ENCODE assay signal across 10 cellular contexts in genomic region chrX:126770179-126770578, GRCh38. TPM values are rescaled to one million over a fixed set of nuclear protein-coding genes. Genes with fewer than 3 reads are reported as not detected.
DNase-seq lines count a peak whose midpoint lies in the region; ATAC-seq and TF ChIP-seq lines count a peak whose summit lies in the region.
"Had no signal": no experiment of that assay in that cellular context is flagged by ENCODE, and none has a peak within 500 bp of the region (broad histone marks: within the 10 kb centered on the region; RNA-seq: fewer than 3 reads in every experiment).

No MANE protein-coding gene starts in this region.

- H3K4me1 ChIP-seq in RWPE2 (ENCODE audit: insufficient read depth, poor library complexity, severe bottlenecking): no peaks in the 10 kb centered on the region

- H3K27ac Mint-ChIP-seq in stimulated activated naive CD8-positive, alpha-beta T cell treated with anti-CD3 and anti-CD28 coated beads, Interleukin-15, amount 100 ng/mL, for 72 hours: no peak overlapping the region
- H3K27ac Mint-ChIP-seq in activated naive CD8-positive, alpha-beta T cell treated with anti-CD3 and anti-CD28 coated beads, Interleukin-2, amount 50 U/mL, for 24 hours: no peak overlapping the region
- no peak overlapping the region for H3K27ac Mint-ChIP-seq in activated CD8-positive, alpha-beta T cell treated with anti-CD3 and anti-CD28 coated beads, Interleukin-2, amount 10 ng/mL, durations not matched to agents 7 days and 5 days
- H3K27ac Mint-ChIP-seq: IgD-negative memory B cell had no signal

- no peaks in the 10 kb centered on the region for H3K9me3 Mint-ChIP-seq in stimulated activated naive CD8-positive, alpha-beta T cell treated with anti-CD3 and anti-CD28 coated beads, Interleukin-15, amount 100 ng/mL, for 72 hours
- H3K9me3 Mint-ChIP-seq in activated naive CD8-positive, alpha-beta T cell treated with anti-CD3 and anti-CD28 coated beads, Interleukin-2, amount 50 U/mL, for 24 hours: no peaks in the 10 kb centered on the region
- no peaks in the 10 kb centered on the region for H3K9me3 Mint-ChIP-seq in activated CD8-positive, alpha-beta T cell treated with anti-CD3 and anti-CD28 coated beads, Interleukin-2, amount 10 ng/mL, durations not matched to agents 7 days and 5 days (ENCODE audit: insufficient read depth)

- H3K27me3 ChIP-seq in RWPE2 (ENCODE audit: insufficient read depth, poor library complexity, severe bottlenecking): no peaks in the 10 kb centered on the region

- no peaks in the 10 kb centered on the region for H3K27me3 Mint-ChIP-seq in stimulated activated naive CD8-positive, alpha-beta T cell treated with anti-CD3 and anti-CD28 coated beads, Interleukin-15, amount 100 ng/mL, for 72 hours
- no peaks in the 10 kb centered on the region for H3K27me3 Mint-ChIP-seq in activated naive CD8-positive, alpha-beta T cell treated with anti-CD3 and anti-CD28 coated beads, Interleukin-2, amount 50 U/mL, for 24 hours
- H3K27me3 Mint-ChIP-seq in activated CD8-positive, alpha-beta T cell treated with anti-CD3 and anti-CD28 coated beads, Interleukin-2, amount 10 ng/mL, durations not matched to agents 7 days and 5 days (ENCODE audit: low read depth): no peaks in the 10 kb centered on the region
- H3K27me3 Mint-ChIP-seq: IgD-negative memory B cell had no signal

- in situ Hi-C loops in GM13977 (cut with MboI; ENCODE audit: low pct_unique_long_range_greater_than_20kb, low sequenced_read_pairs, unreplicated experiment): no loop called here

- no peaks in the 10 kb centered on the region for H3K9me3 ChIP-seq in RWPE2 (ENCODE audit: severe bottlenecking)

- TF ChIP-seq CTCF in GM13977 (IDR thresholded peaks at IDR 0.05; ENCODE audit: extremely low read depth, insufficient read depth, missing control alignments) (peak; percentile 64), RWPE2 (IDR thresholded peaks at IDR 0.05; ENCODE audit: poor library complexity, severe bottlenecking) (peak; percentile 48)

- ATAC-seq in HG02884 (IDR thresholded peaks at IDR 0.05; ENCODE audit: unreplicated experiment): peak; percentile 65
- 0 out of 3 replicates have a peak, but pooled peaks have one; percentile 48 for ATAC-seq in RWPE2 (ENCODE audit: low read depth)
- ATAC-seq in stimulated activated naive CD8-positive, alpha-beta T cell treated with anti-CD3 and anti-CD28 coated beads, Interleukin-15, amount 100 ng/mL, for 72 hours: no peak
- no peak for ATAC-seq in activated naive CD8-positive, alpha-beta T cell treated with anti-CD3 and anti-CD28 coated beads, Interleukin-2, amount 50 U/mL, for 24 hours
- no peak for ATAC-seq in activated CD8-positive, alpha-beta T cell treated with anti-CD3 and anti-CD28 coated beads, Interleukin-2, amount 10 ng/mL, durations not matched to agents 7 days and 5 days

- POLR2A ChIA-PET in activated CD8-positive, alpha-beta T cell treated with anti-CD3 and anti-CD28 coated beads, Interleukin-2, amount 10 ng/mL, durations not matched to agents 7 days and 5 days (lab: Charles Lee): no interaction called here

- CTCF ChIA-PET in activated CD8-positive, alpha-beta T cell treated with anti-CD3 and anti-CD28 coated beads, Interleukin-2, amount 10 ng/mL, durations not matched to agents 7 days and 5 days (lab: Charles Lee): no interaction called here

- no peak overlapping the region for H3K4me3 ChIP-seq in RWPE2 (ENCODE audit: severe bottlenecking)

- no peaks in the 10 kb centered on the region for H3K36me3 Mint-ChIP-seq in activated naive CD8-positive, alpha-beta T cell treated with anti-CD3 and anti-CD28 coated beads, Interleukin-2, amount 50 U/mL, for 24 hours (ENCODE audit: low read depth)
- no peaks in the 10 kb centered on the region for H3K36me3 Mint-ChIP-seq in activated CD8-positive, alpha-beta T cell treated with anti-CD3 and anti-CD28 coated beads, Interleukin-2, amount 10 ng/mL, durations not matched to agents 7 days and 5 days (ENCODE audit: low read depth)
- H3K36me3 Mint-ChIP-seq: IgD-negative memory B cell had no signal

- no peak overlapping the region for H3K4me3 Mint-ChIP-seq in stimulated activated naive CD8-positive, alpha-beta T cell treated with anti-CD3 and anti-CD28 coated beads, Interleukin-15, amount 100 ng/mL, for 72 hours
- H3K4me3 Mint-ChIP-seq in activated naive CD8-positive, alpha-beta T cell treated with anti-CD3 and anti-CD28 coated beads, Interleukin-2, amount 50 U/mL, for 24 hours: no peak overlapping the region
- no peak overlapping the region for H3K4me3 Mint-ChIP-seq in activated CD8-positive, alpha-beta T cell treated with anti-CD3 and anti-CD28 coated beads, Interleukin-2, amount 10 ng/mL, durations not matched to agents 7 days and 5 days
- H3K4me3 Mint-ChIP-seq: IgD-negative memory B cell had no signal

- H3K27ac ChIP-seq in RWPE2 (ENCODE audit: poor library complexity, severe bottlenecking): no peak overlapping the region

- H3K4me1 Mint-ChIP-seq in stimulated activated naive CD8-positive, alpha-beta T cell treated with anti-CD3 and anti-CD28 coated beads, Interleukin-15, amount 100 ng/mL, for 72 hours: no peaks in the 10 kb centered on the region
- H3K4me1 Mint-ChIP-seq in activated naive CD8-positive, alpha-beta T cell treated with anti-CD3 and anti-CD28 coated beads, Interleukin-2, amount 50 U/mL, for 24 hours: no peaks in the 10 kb centered on the region
- H3K4me1 Mint-ChIP-seq in activated CD8-positive, alpha-beta T cell treated with anti-CD3 and anti-CD28 coated beads, Interleukin-2, amount 10 ng/mL, durations not matched to agents 7 days and 5 days (ENCODE audit: low read depth): no peaks in the 10 kb centered on the region
- H3K4me1 Mint-ChIP-seq: IgD-negative memory B cell had no signal

- peak; percentile 47 for DNase-seq in GM13977 (ENCODE audit: low spot score)
- DNase-seq in RWPE2 (ENCODE audit: low spot score): no peak
- DNase-seq in iPS DF 4.7 (ENCODE audit: extremely low read depth, low spot score): peak; percentile 9
- no peak for DNase-seq in stimulated activated naive CD8-positive, alpha-beta T cell treated with anti-CD3 and anti-CD28 coated beads, Interleukin-15, amount 100 ng/mL, for 72 hours
- DNase-seq in NCI-H345 (lab: John Stamatoyannopoulos, UW): no peak
- no peak for DNase-seq in activated naive CD8-positive, alpha-beta T cell treated with anti-CD3 and anti-CD28 coated beads, Interleukin-2, amount 50 U/mL, for 24 hours
- DNase-seq in activated CD8-positive, alpha-beta T cell treated with anti-CD3 and anti-CD28 coated beads, Interleukin-2, amount 10 ng/mL, durations not matched to agents 7 days and 5 days: no peak

- H3K36me3 ChIP-seq in RWPE2 (ENCODE audit: low read depth): no peaks in the 10 kb centered on the region

RNA-seq across cellular contexts. Expression of gene PRR32, which starts 49.4 kb away (rescaled TPM):
- not detected for total RNA-seq in activated CD8-positive, alpha-beta T cell treated with anti-CD3 and anti-CD28 coated beads, Interleukin-2, amount 10 ng/mL, durations not matched to agents 7 days and 5 days
- total RNA-seq: fibroblast of lung had no signal

Comparison
In these comparisons a context has a peak if more than half of its experiments do, and no peak if none do; other contexts are left out.
1. DNase-seq: peak in GM13977 (single experiment) and iPS DF 4.7 (single experiment); none in RWPE2 (single experiment), stimulated activated naive CD8-positive, alpha-beta T cell treated with anti-CD3 and anti-CD28 coated beads, Interleukin-15, amount 100 ng/mL, for 72 hours (0 of 2), NCI-H345 (single experiment), activated naive CD8-positive, alpha-beta T cell treated with anti-CD3 and anti-CD28 coated beads, Interleukin-2, amount 50 U/mL, for 24 hours (single experiment) and activated CD8-positive, alpha-beta T cell treated with anti-CD3 and anti-CD28 coated beads, Interleukin-2, amount 10 ng/mL, durations not matched to agents 7 days and 5 days (single experiment).
2. ATAC-seq: peak in HG02884 (single experiment) and RWPE2 (single experiment); none in stimulated activated naive CD8-positive, alpha-beta T cell treated with anti-CD3 and anti-CD28 coated beads, Interleukin-15, amount 100 ng/mL, for 72 hours (single experiment), activated naive CD8-positive, alpha-beta T cell treated with anti-CD3 and anti-CD28 coated beads, Interleukin-2, amount 50 U/mL, for 24 hours (single experiment) and activated CD8-positive, alpha-beta T cell treated with anti-CD3 and anti-CD28 coated beads, Interleukin-2, amount 10 ng/mL, durations not matched to agents 7 days and 5 days (single experiment).